Comparison of ENCODE assay signal across 24 cellular contexts in genomic region chr18:37161491-37161890, GRCh38.
"Had no signal": no experiment of that assay in that cellular context is flagged by ENCODE, and none has a peak within 500 bp of the region (broad histone marks: within the 10 kb centered on the region; RNA-seq: fewer than 3 reads in every experiment).

No MANE protein-coding gene starts in this region.

- H3K27ac ChIP-seq: SJSA1 had no signal

- DNase-seq: activated CD4-positive, alpha-beta T cell treated with anti-CD3 and anti-CD28 coated beads for 48 hours; activated CD4-positive, alpha-beta T cell treated with anti-CD3 and anti-CD28 coated beads, Interleukin-2, amount 50 U/mL, for 4 hours; activated CD4-positive, CD25-positive, alpha-beta regulatory T cell treated with anti-CD3 and anti-CD28 coated beads, Interleukin-2, amount 50 U/mL, for 72 hours; activated CD8-positive, alpha-beta memory T cell treated with anti-CD3 and anti-CD28 coated beads for 24 hours; activated gamma-delta T cell treated with Interleukin-2 at 50 U/mL for 16 hours; activated naive CD4-positive, alpha-beta T cell treated with anti-CD3 and anti-CD28 coated beads, Interleukin-2, amount 10 ng/mL, durations not matched to agents 7 days and 5 days; activated naive CD8-positive, alpha-beta T cell treated with anti-CD3 and anti-CD28 coated beads for 36 hours; activated T-cell treated with anti-CD3 and anti-CD28 coated beads, Interleukin-2, amount 50 U/mL, for 72 hours; caudate nucleus; Kasumi-1; KBM-7; NCI-H1105; NCI-H1436; NCI-H1694 treated with DMSO at 0.1 percent for 48 hours; NCI-H2029 treated with DMSO at 0.1 percent for 48 hours; NCI-H345; NCI-H510A; NCI-H69; NK-92 treated with Interleukin-12 subunit alpha and Interleukin-12 subunit beta, amount 100 ng/mL, for 24 hours; PC-3; SHP77 had no signal

- H3K36me3 ChIP-seq: SJSA1 had no signal

- H3K4me3 ChIP-seq: SJSA1 had no signal

- H3K27me3 ChIP-seq: SJSA1 had no signal

- H3K9me3 ChIP-seq: SJSA1 had no signal

- ATAC-seq: PC-3, SK-N-SH treated with all-trans-retinoic acid at 6 μM for 48 hours, WTC11 had no signal
